In genomic region chr1:97827887-97828286, GRCh38 we compare ENCODE assay signal across 11 cellular contexts.
A peak's percentile ranks its signal among the peaks of the same experiment; 100 is the strongest.
DNase-seq lines count a peak whose midpoint lies in the region; ATAC-seq and TF ChIP-seq lines count a peak whose summit lies in the region.
"Had no signal": no experiment of that assay in that cellular context is flagged by ENCODE, and none has a peak within 500 bp of the region (broad histone marks: within the 10 kb centered on the region; RNA-seq: fewer than 3 reads in every experiment).

No MANE protein-coding gene starts in this region.

- peak; percentile 60 to 64 for ATAC-seq in activated CD4-positive, CD25-positive, alpha-beta regulatory T cell treated with anti-CD3 and anti-CD28 coated beads, Interleukin-2, amount 50 U/mL, for 24 hours
- ATAC-seq in HG03159 (IDR thresholded peaks at IDR 0.05; ENCODE audit: unreplicated experiment): peak; percentile 85
- ATAC-seq in stimulated activated effector memory CD8-positive, alpha-beta T cell treated with anti-CD3 and anti-CD28 coated beads, Interleukin-12 subunit alpha, Interleukin-12 subunit beta, amount 100 ng/mL, for 72 hours: peak; percentile 72

- H3K27ac Mint-ChIP-seq in stimulated activated effector memory CD8-positive, alpha-beta T cell treated with anti-CD3 and anti-CD28 coated beads, Interleukin-12 subunit alpha, Interleukin-12 subunit beta, amount 100 ng/mL, for 72 hours: no peak overlapping the region
- H3K27ac Mint-ChIP-seq in type B pancreatic cell: no peak overlapping the region

- TF ChIP-seq CTCF in type B pancreatic cell (conservative IDR thresholded peaks at IDR 0.05): no peak

- no peak overlapping the region for H3K4me3 Mint-ChIP-seq in stimulated activated effector memory CD8-positive, alpha-beta T cell treated with anti-CD3 and anti-CD28 coated beads, Interleukin-12 subunit alpha, Interleukin-12 subunit beta, amount 100 ng/mL, for 72 hours
- H3K4me3 Mint-ChIP-seq in type B pancreatic cell: no peak overlapping the region

- no peaks in the 10 kb centered on the region for H3K36me3 Mint-ChIP-seq in stimulated activated effector memory CD8-positive, alpha-beta T cell treated with anti-CD3 and anti-CD28 coated beads, Interleukin-12 subunit alpha, Interleukin-12 subunit beta, amount 100 ng/mL, for 72 hours
- H3K36me3 Mint-ChIP-seq in type B pancreatic cell: no peaks in the 10 kb centered on the region

- H3K4me1 Mint-ChIP-seq in stimulated activated effector memory CD8-positive, alpha-beta T cell treated with anti-CD3 and anti-CD28 coated beads, Interleukin-12 subunit alpha, Interleukin-12 subunit beta, amount 100 ng/mL, for 72 hours: no peaks in the 10 kb centered on the region
- no peaks in the 10 kb centered on the region for H3K4me1 Mint-ChIP-seq in type B pancreatic cell (ENCODE audit: unreplicated experiment)

- DNase-seq in activated CD4-positive, CD25-positive, alpha-beta regulatory T cell (lab: John Stamatoyannopoulos, UW): no peak
- DNase-seq in RKO (ENCODE audit: low spot score): peak; percentile 21
- DNase-seq in stimulated activated effector memory CD8-positive, alpha-beta T cell treated with anti-CD3 and anti-CD28 coated beads, Interleukin-12 subunit alpha, Interleukin-12 subunit beta, amount 100 ng/mL, for 72 hours (ENCODE audit: low spot score in 2 of 2): no peak
- no peak for DNase-seq in islet precursor cell
- no peak for DNase-seq in type B pancreatic cell (ENCODE audit: extremely low spot score, unreplicated experiment)
- no peak for DNase-seq in NCI-H1048 (lab: John Stamatoyannopoulos, UW)
- DNase-seq: activated CD8-positive, alpha-beta memory T cell treated with anti-CD3 and anti-CD28 coated beads, Interleukin-2, amount 50 U/mL, for 4 hours; brain microvascular endothelial cell; OCI-M1 had no signal

- no peaks in the 10 kb centered on the region for H3K27me3 Mint-ChIP-seq in type B pancreatic cell

- H3K9me3 Mint-ChIP-seq in stimulated activated effector memory CD8-positive, alpha-beta T cell treated with anti-CD3 and anti-CD28 coated beads, Interleukin-12 subunit alpha, Interleukin-12 subunit beta, amount 100 ng/mL, for 72 hours: no peaks in the 10 kb centered on the region
- H3K9me3 Mint-ChIP-seq in type B pancreatic cell: no peaks in the 10 kb centered on the region
